In the genomic region with DNA sequence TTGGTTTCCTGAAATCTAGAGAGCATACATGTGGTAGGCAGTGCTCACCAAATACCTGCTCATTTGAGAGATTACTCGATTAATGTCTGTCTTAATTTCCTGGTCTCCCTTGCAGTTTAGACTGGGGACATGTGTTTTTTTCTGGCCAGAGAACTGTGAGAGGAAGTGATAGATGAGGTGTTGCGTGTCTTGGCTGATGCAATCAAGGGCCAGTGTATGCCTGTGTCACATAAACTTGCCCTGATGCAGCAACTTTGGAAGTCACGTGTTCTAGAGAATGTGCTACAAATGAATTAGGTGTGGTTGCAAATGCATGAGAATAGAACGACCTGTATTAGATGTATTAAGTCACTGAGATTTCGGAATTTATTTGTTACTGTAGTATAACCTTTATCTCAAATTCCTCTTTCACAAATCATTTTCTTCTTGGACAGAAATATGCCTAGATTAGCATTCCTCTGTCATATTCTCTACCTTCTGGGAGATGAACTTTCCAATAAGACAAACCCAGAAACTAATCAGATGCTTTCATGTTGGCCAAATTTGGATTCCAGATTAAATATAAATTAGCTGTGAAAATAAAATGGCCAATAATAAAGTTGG, we compare ENCODE assay signal across 8 cellular contexts. TPM values are rescaled to one million over a fixed set of nuclear protein-coding genes. Genes with fewer than 3 reads are reported as not detected.
DNase-seq lines count a peak whose midpoint lies in the region; ATAC-seq, FAIRE-seq and TF ChIP-seq lines count a peak whose summit lies in the region.

No MANE protein-coding gene starts in this region.

- no peaks in the 10 kb centered on the region for H3K27me3 ChIP-seq in WERI-Rb-1 (ENCODE audit: insufficient read depth, low read depth, severe bottlenecking)

- no peak overlapping the region for H3K4me3 ChIP-seq in fibroblast of villous mesenchyme (ENCODE audit: low read depth, low read length)
- no peak overlapping the region for H3K4me3 ChIP-seq in WERI-Rb-1 (ENCODE audit: low read depth, low read length)

- peak; percentile 81 for FAIRE-seq in GM12891 (lab: Jason Lieb, UNC)

- H3K27ac ChIP-seq in WERI-Rb-1 = no peak overlapping the region

- TF ChIP-seq CTCF in fibroblast of villous mesenchyme (IDR thresholded peaks at IDR 0.05; ENCODE audit: insufficient read depth, low read depth, low read length) (no peak), WERI-Rb-1 (IDR thresholded peaks at IDR 0.05; ENCODE audit: low read depth, low read length) (no peak)

- ATAC-seq in HG02588 (IDR thresholded peaks at IDR 0.05; ENCODE audit: unreplicated experiment) = peak; percentile 62

- DNase-seq in GM12891 (ENCODE audit: insufficient read length, low spot score) = no peak
- DNase-seq in SK-MEL-5 (ENCODE audit: low read depth, low spot score) = peak; percentile 26
- peak; percentile 94 for DNase-seq in fibroblast of villous mesenchyme (ENCODE audit: low read depth)
- DNase-seq in stimulated activated CD8-positive, alpha-beta memory T cell treated with anti-CD3 and anti-CD28 coated beads, Interleukin-4, amount 100 ng/mL, for 48 hours = peak; percentile 41
- DNase-seq in WERI-Rb-1 = no peak
- DNase-seq in globus pallidus (ENCODE audit: low spot score) = no peak
- DNase-seq in putamen (ENCODE audit: low spot score) = no peak

- no peak for TF ChIP-seq POLR2A in GM12891 (IDR thresholded peaks at IDR 0.05; ENCODE audit: low read depth, low read length)

- in situ Hi-C loops in SK-MEL-5 (cut with HindIII; ENCODE audit: low pct_unique_long_range_greater_than_20kb, low sequenced_read_pairs) = no loop called here

- H3K36me3 ChIP-seq in WERI-Rb-1 = no peaks in the 10 kb centered on the region

- no peaks in the 10 kb centered on the region for H3K9me3 ChIP-seq in WERI-Rb-1 (ENCODE audit: severe bottlenecking)

TF ChIP-seq in GM12891, 5 proteins besides CTCF, POLR2A, EP300 and RAD21:
- TF ChIP-seq SPI1 (IDR thresholded peaks at IDR 0.05; ENCODE audit: low read depth, low read length) (peak; percentile 83), POU2F2 (IDR thresholded peaks at IDR 0.05; ENCODE audit: low read depth, low read length) (no peak)
TF ChIP-seq in GM12891: peak in this region for 1.

RNA-seq across cellular contexts. Expression of a gene that starts 9.9 kb away (rescaled TPM):
- 1.1 TPM for polyA plus RNA-seq in GM12891 (2012; ENCODE audit: low read depth, missing spikeins)
- total RNA-seq in SK-MEL-5 (2014; rRNA removed; shearing (Covaris generic)) = not detected in 2 replicates
- not detected in 2 replicates for polyA plus RNA-seq in SK-MEL-5 (2015; cell fraction: cytosol; rRNA removed)
- polyA plus RNA-seq in SK-MEL-5 (2015; cell fraction: nucleus; rRNA removed) = not detected in 2 replicates
- total RNA-seq in fibroblast of villous mesenchyme = 0.32 and 0.43 TPM in 2 replicates

RNA-seq across cellular contexts. Expression of a gene that starts 29.8 kb away (rescaled TPM):
- 6.7 TPM for polyA plus RNA-seq in GM12891 (2012; ENCODE audit: low read depth, missing spikeins)
- total RNA-seq in SK-MEL-5 (2014; rRNA removed; shearing (Covaris generic)) = 7.1 and 7.7 TPM in 2 replicates
- polyA plus RNA-seq in SK-MEL-5 (2015; cell fraction: cytosol; rRNA removed) = 7.9 and 14.9 TPM in 2 replicates
- 7.7 and 10.2 TPM in 2 replicates for polyA plus RNA-seq in SK-MEL-5 (2015; cell fraction: nucleus; rRNA removed)
- 6.8 and 10.4 TPM in 2 replicates for total RNA-seq in fibroblast of villous mesenchyme

RNA-seq across cellular contexts. Expression of a gene that starts 42.3 kb away (rescaled TPM):
- polyA plus RNA-seq in GM12891 (2012; ENCODE audit: low read depth, missing spikeins) = 0.22 TPM
- total RNA-seq in SK-MEL-5 (2014; rRNA removed; shearing (Covaris generic)) = 0.69 TPM in 1 of 2 replicates, not detected in the other
- polyA plus RNA-seq in SK-MEL-5 (2015; cell fraction: cytosol; rRNA removed) = 3.1 and 3.8 TPM in 2 replicates
- 1.7 and 2.5 TPM in 2 replicates for polyA plus RNA-seq in SK-MEL-5 (2015; cell fraction: nucleus; rRNA removed)
- total RNA-seq in fibroblast of villous mesenchyme = 2.6 TPM in 2 replicates

Comparison
In these comparisons a context has a peak if more than half of its experiments do, and no peak if none do; other contexts are left out.
1. DNase-seq: peak in SK-MEL-5 (single experiment), fibroblast of villous mesenchyme (single experiment) and stimulated activated CD8-positive, alpha-beta memory T cell treated with anti-CD3 and anti-CD28 coated beads, Interleukin-4, amount 100 ng/mL, for 48 hours (single experiment); none in GM12891 (single experiment), WERI-Rb-1 (single experiment), globus pallidus (single experiment) and putamen (single experiment).